Comparison of ENCODE assay signal across 8 cellular contexts in the genomic region with DNA sequence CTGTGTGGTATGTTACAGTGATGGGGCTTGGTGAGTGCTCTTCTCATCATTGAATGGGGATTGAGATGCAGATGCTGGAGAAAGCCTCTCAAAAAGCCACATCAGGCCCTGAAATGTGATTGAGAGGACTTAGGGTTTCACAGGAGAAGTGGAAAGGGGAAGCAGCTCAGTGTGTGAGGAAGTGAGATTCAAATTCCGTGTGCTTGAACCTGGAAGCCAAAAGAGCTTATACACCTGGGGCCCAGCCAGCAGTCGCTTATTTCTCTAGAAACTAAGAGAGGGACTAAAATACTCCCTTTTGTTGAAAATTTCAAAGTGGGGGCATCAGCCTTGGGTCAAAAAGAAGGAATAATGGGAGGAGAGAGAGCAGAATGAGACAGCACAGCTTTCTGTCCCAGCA. TPM values are rescaled to one million over a fixed set of nuclear protein-coding genes. Genes with fewer than 3 reads are reported as not detected.
DNase-seq lines count a peak whose midpoint lies in the region; ATAC-seq and TF ChIP-seq lines count a peak whose summit lies in the region.

No MANE protein-coding gene starts in this region.

- ATAC-seq in GM19025 (IDR thresholded peaks at IDR 0.05; ENCODE audit: low read depth, unreplicated experiment), result peak; percentile 41
- peak; percentile 48 for ATAC-seq in HG03045 (IDR thresholded peaks at IDR 0.05; ENCODE audit: unreplicated experiment)

- H3K9me3 ChIP-seq in hepatocyte (ENCODE audit: low read depth), result no peaks in the 10 kb centered on the region

- H3K27ac ChIP-seq in hepatocyte (no peak overlapping the region), coronary artery (no peak overlapping the region)

- DNase-seq in AML-193 (lab: John Stamatoyannopoulos, UW), result peak; percentile 20 to 32
- DNase-seq in SW480 (ENCODE audit: low spot score), result peak; percentile 48
- DNase-seq in hepatocyte (ENCODE audit: low spot score), result no peak
- DNase-seq in coronary artery (ENCODE audit: low spot score), result no peak
- DNase-seq in activated effector memory CD4-positive, alpha-beta T cell treated with Interleukin-2 at 50 U/mL for 16 hours, result no peak
- no peak for DNase-seq in islet precursor cell

- H3K36me3 ChIP-seq in hepatocyte (replicated peaks; ENCODE audit: insufficient read depth, low read depth), result no peaks in the 10 kb centered on the region

- H3K27me3 ChIP-seq in hepatocyte, result peaks cover 11% of the 10 kb centered on the region

- TF ChIP-seq CTCF in hepatocyte (IDR thresholded peaks at IDR 0.05; ENCODE audit: poor library complexity) (no peak), coronary artery (IDR thresholded peaks at IDR 0.05) (no peak)

- no peaks in the 10 kb centered on the region for H3K79me2 ChIP-seq in hepatocyte

- H3K9me2 ChIP-seq in hepatocyte (replicated peaks; ENCODE audit: insufficient read depth), result no peaks in the 10 kb centered on the region

- H2AFZ ChIP-seq in hepatocyte, result no peak overlapping the region

- 59% methylated on average over 2 of the region's 2 CpGs for WGBS in hepatocyte (ENCODE audit: low lambda C conversion rate, missing lambda C conversion rate)

- no peak overlapping the region for H3K4me2 ChIP-seq in hepatocyte

- no peaks in the 10 kb centered on the region for H3K4me1 ChIP-seq in hepatocyte (ENCODE audit: insufficient read depth)

- no peaks in the 10 kb centered on the region for H4K20me1 ChIP-seq in hepatocyte (ENCODE audit: insufficient read depth, poor library complexity, severe bottlenecking)

- H3K4me3 ChIP-seq in hepatocyte (no peak overlapping the region), coronary artery (no peak overlapping the region)

RNA-seq across cellular contexts. Expression of gene GZMB, which starts 39.1 kb away (rescaled TPM):
- total RNA-seq in hepatocyte, result not detected in 2 replicates
- not detected in 2 replicates for polyA plus RNA-seq in hepatocyte

Comparison
In these comparisons a context has a peak if more than half of its experiments do, and no peak if none do; other contexts are left out.
1. DNase-seq: peak in AML-193 (2 of 2) and SW480 (single experiment); none in hepatocyte (single experiment), coronary artery (single experiment), activated effector memory CD4-positive, alpha-beta T cell treated with Interleukin-2 at 50 U/mL for 16 hours (single experiment) and islet precursor cell (single experiment).